Comparison of ENCODE assay signal across 32 cellular contexts in genomic region chr1:5754079-5754431, GRCh38.
"Had no signal": no experiment of that assay in that cellular context is flagged by ENCODE, and none has a peak within 500 bp of the region (broad histone marks: within the 10 kb centered on the region; RNA-seq: fewer than 3 reads in every experiment).

No MANE protein-coding gene starts in this region.

- H3K27ac ChIP-seq: Peyer's patch, WERI-Rb-1 had no signal

- H3K9me3 ChIP-seq: Peyer's patch had no signal

- H3K27me3 ChIP-seq: Peyer's patch had no signal

- H3K4me3 ChIP-seq: Peyer's patch had no signal

- ATAC-seq: activated CD8-positive, alpha-beta memory T cell treated with anti-CD3 and anti-CD28 coated beads, Interleukin-2, amount 10 ng/mL, durations not matched to agents 7 days and 5 days; activated naive CD8-positive, alpha-beta T cell treated with anti-CD3 and anti-CD28 coated beads, Interleukin-2, amount 50 U/mL, for 24 hours; PC-3; Right ventricle myocardium inferior had no signal

- H3K36me3 ChIP-seq: Peyer's patch, WERI-Rb-1 had no signal

- H3K4me1 ChIP-seq: Peyer's patch had no signal

- DNase-seq: activated CD4-positive, alpha-beta memory T cell treated with anti-CD3 and anti-CD28 coated beads, Interleukin-2, amount 10 ng/mL, durations not matched to agents 7 days and 5 days; activated CD4-positive, alpha-beta T cell treated with anti-CD3 and anti-CD28 coated beads for 1 hour; activated CD4-positive, alpha-beta T cell treated with anti-CD3 and anti-CD28 coated beads for 48 hours; activated CD4-positive, CD25-positive, alpha-beta regulatory T cell; activated CD8-positive, alpha-beta memory T cell treated with anti-CD3 and anti-CD28 coated beads for 24 hours; activated CD8-positive, alpha-beta memory T cell treated with anti-CD3 and anti-CD28 coated beads, Interleukin-2, amount 10 ng/mL, durations not matched to agents 7 days and 5 days; activated CD8-positive, alpha-beta memory T cell treated with anti-CD3 and anti-CD28 coated beads, Interleukin-2, amount 50 U/mL, for 48 hours; activated effector memory CD4-positive, alpha-beta T cell treated with Interleukin-2 at 50 U/mL for 16 hours; activated naive CD4-positive, alpha-beta T cell treated with anti-CD3 and anti-CD28 coated beads, Interleukin-2, amount 10 ng/mL, durations not matched to agents 7 days and 5 days; activated naive CD8-positive, alpha-beta T cell treated with anti-CD3 and anti-CD28 coated beads, Interleukin-2, amount 50 U/mL, for 24 hours; activated T-cell treated with anti-CD3 and anti-CD28 coated beads, Interleukin-2, amount 50 U/mL, for 48 hours; anterior cingulate cortex; central memory CD4-positive, alpha-beta T cell; Karpas-422; NCI-H1105 treated with DMSO at 0.1 percent for 48 hours; NCI-H1436; NCI-H1694; NCI-H1930; NCI-H2081 treated with DMSO at 0.1 percent for 48 hours; NCI-H345; NCI-H524 treated with DMSO at 0.1 percent for 48 hours; NCI-H748 treated with DMSO at 0.1 percent for 48 hours; NK-92 treated with Interleukin-12 subunit alpha and Interleukin-12 subunit beta, amount 100 ng/mL, for 24 hours; PC-3; RPMI8226; SW 1271; T-helper 1 cell; T-helper 2 cell; T-helper 9 cell; WERI-Rb-1 had no signal
